Comparison of ENCODE assay signal across 15 cellular contexts in genomic region chr14:76011959-76012802, GRCh38. TPM values are rescaled to one million over a fixed set of nuclear protein-coding genes. Genes with fewer than 3 reads are reported as not detected.
DNase-seq lines count a peak whose midpoint lies in the region; ATAC-seq, FAIRE-seq and TF ChIP-seq lines count a peak whose summit lies in the region.
"Had no signal": no experiment of that assay in that cellular context is flagged by ENCODE, and none has a peak within 500 bp of the region (broad histone marks: within the 10 kb centered on the region; RNA-seq: fewer than 3 reads in every experiment).

No MANE protein-coding gene starts in this region.

- no peak overlapping the region for H2AFZ ChIP-seq in H1 (ENCODE audit: low read length)

- intact Hi-C loops in sciatic nerve (cut with DNase I): no loop called here

- no peaks in the 10 kb centered on the region for H3K4me1 Mint-ChIP-seq in activated CD8-positive, alpha-beta T cell treated with anti-CD3 and anti-CD28 coated beads, Interleukin-2, amount 10 ng/mL, durations not matched to agents 7 days and 5 days (ENCODE audit: low read depth)
- H3K4me1 Mint-ChIP-seq in activated T-helper 17 cell treated with anti-CD3 and anti-CD28 coated beads, Interleukin-2, amount 50 U/mL, for 72 hours: no peaks in the 10 kb centered on the region

- no peaks in the 10 kb centered on the region for H3K23me2 ChIP-seq in H1 (ENCODE audit: low read depth, low read length)

- TF ChIP-seq POLR2A in H1 (IDR thresholded peaks at IDR 0.05; ENCODE audit: control extremely low read depth in 1 of 2, low read depth in 2 of 2, low read length in 2 of 2): no peak

- H3K4me1 ChIP-seq in H1 (replicated peaks in 1 of 4; ENCODE audit: control insufficient read depth in 3 of 4, insufficient read depth in 4 of 4, low read length in 3 of 4): 0 out of 7 replicates have a peak, but pooled peaks cover 0 to 2% (median 0%) of the 10 kb centered on the region in 4 experiments

- CTCF ChIA-PET in H1 (lab: Charles Lee; ENCODE audit: partially characterized antibody): interaction anchor here (0.6 to 1.5 kb wide), 3 partner anchors 29 to 101 kb away, joined by 3 read pairs; no protein-coding TSS in a partner anchor
- CTCF ChIA-PET in activated CD8-positive, alpha-beta T cell treated with anti-CD3 and anti-CD28 coated beads, Interleukin-2, amount 10 ng/mL, durations not matched to agents 7 days and 5 days (lab: Charles Lee): no interaction called here

- POLR2A ChIA-PET in H1 (lab: Charles Lee; ENCODE audit: partially characterized antibody): interaction anchor here (0.6 kb wide), 2 partner anchors 204 to 330 kb away, joined by 4 read pairs; no protein-coding TSS in a partner anchor
- POLR2A ChIA-PET in activated CD8-positive, alpha-beta T cell treated with anti-CD3 and anti-CD28 coated beads, Interleukin-2, amount 10 ng/mL, durations not matched to agents 7 days and 5 days (lab: Charles Lee): no interaction called here

- H2BK120ac ChIP-seq in H1 (replicated peaks; ENCODE audit: low read depth, low read length): no peak overlapping the region

- 72% methylated on average over 9 of the region's 9 CpGs; no CpG with 5 or more reads in 1 of the 2 experiments for WGBS in H1 (ENCODE audit: extremely low coverage in 1 of 2, insufficient coverage in 1 of 2, insufficient read length in 1 of 2, insufficient replicate concordance in 2 of 2, low coverage in 1 of 2, low lambda C conversion rate in 2 of 2, missing lambda C conversion rate in 1 of 2), 2 experiments

- H3K27me3 ChIP-seq in H1 (replicated peaks in 1 of 4; ENCODE audit: control insufficient read depth in 3 of 4, extremely low read depth in 1 of 4, insufficient read depth in 3 of 4, low read length in 3 of 4): no peaks in the 10 kb centered on the region

- no peak overlapping the region for H2BK20ac ChIP-seq in H1 (ENCODE audit: low read length)

- no peak overlapping the region for H2BK12ac ChIP-seq in H1 (ENCODE audit: low read depth, low read length)

- H3K56ac ChIP-seq in H1 (replicated peaks; ENCODE audit: insufficient read length, low read depth, low read length): no peak overlapping the region

- H3K79me2 ChIP-seq in H1 (ENCODE audit: control insufficient read depth in 1 of 2, insufficient read depth in 2 of 2, low read length in 2 of 2): no peaks in the 10 kb centered on the region

- peak; percentile 63 for ATAC-seq in sciatic nerve
- no peak for ATAC-seq in activated CD8-positive, alpha-beta T cell treated with anti-CD3 and anti-CD28 coated beads, Interleukin-2, amount 10 ng/mL, durations not matched to agents 7 days and 5 days
- ATAC-seq in activated T-helper 17 cell treated with anti-CD3 and anti-CD28 coated beads, Interleukin-2, amount 50 U/mL, for 72 hours (replicated peaks): no peak

- H3K27ac Mint-ChIP-seq in activated CD8-positive, alpha-beta T cell treated with anti-CD3 and anti-CD28 coated beads, Interleukin-2, amount 10 ng/mL, durations not matched to agents 7 days and 5 days: no peak overlapping the region
- H3K27ac Mint-ChIP-seq in activated T-helper 17 cell treated with anti-CD3 and anti-CD28 coated beads, Interleukin-2, amount 50 U/mL, for 72 hours: no peak overlapping the region
- H3K27ac Mint-ChIP-seq: activated naive CD4-positive, alpha-beta T cell treated with anti-CD3 and anti-CD28 coated beads for 36 hours had no signal

- H4K5ac ChIP-seq in H1 (ENCODE audit: insufficient read length, low read depth, low read length): no peak overlapping the region

- no peak overlapping the region for H3K4me3 Mint-ChIP-seq in activated CD8-positive, alpha-beta T cell treated with anti-CD3 and anti-CD28 coated beads, Interleukin-2, amount 10 ng/mL, durations not matched to agents 7 days and 5 days
- no peak overlapping the region for H3K4me3 Mint-ChIP-seq in activated T-helper 17 cell treated with anti-CD3 and anti-CD28 coated beads, Interleukin-2, amount 50 U/mL, for 72 hours
- H3K4me3 Mint-ChIP-seq: activated naive CD4-positive, alpha-beta T cell treated with anti-CD3 and anti-CD28 coated beads for 36 hours had no signal

- no peak for FAIRE-seq in H1 (lab: Jason Lieb, UNC)
- FAIRE-seq: colon had no signal

- no peak overlapping the region for H3K9ac ChIP-seq in H1 (replicated peaks in 1 of 4; ENCODE audit: extremely low read depth in 1 of 4, low read depth in 3 of 4, low read length in 3 of 4)

- H3K18ac ChIP-seq in H1 (ENCODE audit: extremely low read depth, low read length): no peak overlapping the region

- no peak overlapping the region for H3K4ac ChIP-seq in H1 (replicated peaks; ENCODE audit: insufficient read length, low read depth, low read length)

- TF ChIP-seq RAD21 in H1 (IDR thresholded peaks at IDR 0.05 in 1 of 2, conservative IDR thresholded peaks at IDR 0.05 in 1 of 2; ENCODE audit: low read depth in 2 of 2, low read length in 2 of 2): no peak

- H3K27ac ChIP-seq in H1 (ENCODE audit: low read depth, low read length): no peak overlapping the region
- H3K27ac ChIP-seq: VCaP had no signal

- H3K23ac ChIP-seq in H1 (ENCODE audit: insufficient read length): no peak overlapping the region

- no peak overlapping the region for H2BK15ac ChIP-seq in H1 (ENCODE audit: low read length)

- H3K9me3 Mint-ChIP-seq in activated CD8-positive, alpha-beta T cell treated with anti-CD3 and anti-CD28 coated beads, Interleukin-2, amount 10 ng/mL, durations not matched to agents 7 days and 5 days (ENCODE audit: insufficient read depth): no peaks in the 10 kb centered on the region
- peaks cover 2% of the 10 kb centered on the region for H3K9me3 Mint-ChIP-seq in activated T-helper 17 cell treated with anti-CD3 and anti-CD28 coated beads, Interleukin-2, amount 50 U/mL, for 72 hours
- H3K9me3 Mint-ChIP-seq: activated naive CD4-positive, alpha-beta T cell treated with anti-CD3 and anti-CD28 coated beads for 36 hours had no signal

- H2BK5ac ChIP-seq in H1 (ENCODE audit: low read depth, low read length): no peak overlapping the region

- H4K91ac ChIP-seq in H1 (replicated peaks; ENCODE audit: insufficient read length, low read length): no peak overlapping the region

- no peaks in the 10 kb centered on the region for H3K9me3 ChIP-seq in H1 (ENCODE audit: insufficient read depth in 2 of 2, low read depth in 1 of 2, low read length in 1 of 2)

- no peak overlapping the region for H4K8ac ChIP-seq in H1 (ENCODE audit: extremely low read depth, insufficient read depth, low read length)

- H2AK5ac ChIP-seq in H1 (ENCODE audit: low read depth, low read length): no peak overlapping the region

- no peaks in the 10 kb centered on the region for H3K79me1 ChIP-seq in H1 (ENCODE audit: low read depth, low read length)

- H3K36me3 Mint-ChIP-seq in activated CD8-positive, alpha-beta T cell treated with anti-CD3 and anti-CD28 coated beads, Interleukin-2, amount 10 ng/mL, durations not matched to agents 7 days and 5 days (ENCODE audit: low read depth): peaks cover 2% of the 10 kb centered on the region
- H3K36me3 Mint-ChIP-seq in activated T-helper 17 cell treated with anti-CD3 and anti-CD28 coated beads, Interleukin-2, amount 50 U/mL, for 72 hours (ENCODE audit: low read depth): peaks cover 45% of the 10 kb centered on the region

- no peak overlapping the region for H3K4me3 ChIP-seq in H1 (ENCODE audit: extremely low read depth in 1 of 4, insufficient read depth in 2 of 4, low read depth in 3 of 4, low read length in 4 of 4)

- H3K36me3 ChIP-seq in H1 (ENCODE audit: control insufficient read depth in 2 of 4, insufficient read depth in 4 of 4, low read length in 3 of 4): no peaks in the 10 kb centered on the region; a peak in 2 of 8 replicates

- no peak for TF ChIP-seq EP300 in H1 (IDR thresholded peaks at IDR 0.05; ENCODE audit: borderline replicate concordance in 1 of 2, low read depth in 2 of 2, low read length in 2 of 2)

- no peak overlapping the region for H3K14ac ChIP-seq in H1 (ENCODE audit: insufficient read length)

- no peaks in the 10 kb centered on the region for H3K27me3 Mint-ChIP-seq in activated CD8-positive, alpha-beta T cell treated with anti-CD3 and anti-CD28 coated beads, Interleukin-2, amount 10 ng/mL, durations not matched to agents 7 days and 5 days (ENCODE audit: low read depth)
- no peaks in the 10 kb centered on the region for H3K27me3 Mint-ChIP-seq in activated T-helper 17 cell treated with anti-CD3 and anti-CD28 coated beads, Interleukin-2, amount 50 U/mL, for 72 hours

- H3K4me2 ChIP-seq in H1 (ENCODE audit: insufficient read depth in 1 of 2, low read depth in 2 of 2, low read length in 2 of 2): no peak overlapping the region

- H4K20me1 ChIP-seq in H1 (replicated peaks in 1 of 2; ENCODE audit: control insufficient read depth in 1 of 2, insufficient read depth in 2 of 2, low read length in 2 of 2): no peaks in the 10 kb centered on the region

- no peak for TF ChIP-seq CTCF in H1 (IDR thresholded peaks at IDR 0.05; ENCODE audit: control extremely low read depth in 1 of 3, insufficient read depth in 1 of 3, low read depth in 1 of 3, low read length in 3 of 3)

- DNase-seq in EH (ENCODE audit: low read depth) (peak; percentile 86), H1 (ENCODE audit: low read depth in 1 of 2, low spot score in 2 of 2) (peak in 1 of 2 experiments; percentile 47), left kidney (ENCODE audit: low read depth, low spot score) (peak; percentile 55), sciatic nerve (ENCODE audit: low spot score) (no peak), mesenteric fat pad (ENCODE audit: low spot score) (no peak), NCI-H774 (lab: John Stamatoyannopoulos, UW) (no peak)
- no peak for DNase-seq in activated CD8-positive, alpha-beta T cell treated with anti-CD3 and anti-CD28 coated beads, Interleukin-2, amount 10 ng/mL, durations not matched to agents 7 days and 5 days
- DNase-seq: ACHN; activated naive CD4-positive, alpha-beta T cell treated with anti-CD3 and anti-CD28 coated beads for 36 hours; NCI-H226; nephron progenitor cell; OCI-M1 had no signal

RNA-seq across cellular contexts. Expression of gene IFT43, which starts 26.6 kb away (rescaled TPM):
- total RNA-seq in H1 (2021; fragmentation: NEBNext Ultra II Directional; extraction: Animal tissue kit (Norgen Biotek cat#: 25700)): 17.0 and 17.4 TPM in 2 replicates
- 20.8 and 21.7 TPM in 2 replicates for polyA plus RNA-seq in H1 (2011; rRNA removed)
- polyA plus RNA-seq in H1 (2011; cell fraction: cytosol; rRNA removed): 27.6 TPM
- 32.3 TPM for polyA plus RNA-seq in H1 (2011; cell fraction: nucleus; rRNA removed)
- 16.6 to 26.5 TPM (median 22.4 TPM) in 4 replicates for polyA plus RNA-seq in H1 (2012, experiment 1 of 2)
- 17.9 TPM for polyA plus RNA-seq in H1 (2012, experiment 2 of 2)
- 14.0 TPM for polyA plus RNA-seq in H1 (2013, experiment 1 of 2)
- 13.7 TPM for polyA plus RNA-seq in H1 (2013, experiment 2 of 2)
- polyA minus RNA-seq in H1 (2011; rRNA and poly(A)+ RNA removed): 9.7 and 12.5 TPM in 2 replicates
- 11.5 TPM for polyA minus RNA-seq in H1 (2011; cell fraction: cytosol; rRNA and poly(A)+ RNA removed)
- polyA minus RNA-seq in H1 (2011; cell fraction: nucleus; rRNA and poly(A)+ RNA removed): 27.3 TPM
- total RNA-seq in sciatic nerve (33.8 TPM), mesenteric fat pad (33.1 TPM)
- total RNA-seq in activated CD8-positive, alpha-beta T cell treated with anti-CD3 and anti-CD28 coated beads, Interleukin-2, amount 10 ng/mL, durations not matched to agents 7 days and 5 days: 1 to 10 TPM; 5.3 to 5.9 TPM
- 1 to 10 TPM; 5.7 to 7.2 TPM for total RNA-seq in activated T-helper 17 cell treated with anti-CD3 and anti-CD28 coated beads, Interleukin-2, amount 50 U/mL, for 72 hours

RNA-seq across cellular contexts. Expression of gene TGFB3, which starts 30.4 kb away (rescaled TPM):
- total RNA-seq in H1 (2021; fragmentation: NEBNext Ultra II Directional; extraction: Animal tissue kit (Norgen Biotek cat#: 25700)): 0.65 and 2.1 TPM in 2 replicates
- polyA plus RNA-seq in H1 (2011; rRNA removed): 0.86 and 1.5 TPM in 2 replicates
- polyA plus RNA-seq in H1 (2011; cell fraction: cytosol; rRNA removed): 0.67 TPM
- 1.9 TPM for polyA plus RNA-seq in H1 (2011; cell fraction: nucleus; rRNA removed)
- polyA plus RNA-seq in H1 (2012, experiment 1 of 2): 0.93 to 1.5 TPM (median 1.2 TPM) in 4 replicates
- polyA plus RNA-seq in H1 (2012, experiment 2 of 2): 0.16 TPM
- 0.87 TPM for polyA plus RNA-seq in H1 (2013, experiment 1 of 2)
- 0.77 TPM for polyA plus RNA-seq in H1 (2013, experiment 2 of 2)
- 0.98 and 3.1 TPM in 2 replicates for polyA minus RNA-seq in H1 (2011; rRNA and poly(A)+ RNA removed)
- polyA minus RNA-seq in H1 (2011; cell fraction: cytosol; rRNA and poly(A)+ RNA removed): not detected
- 2.3 TPM for polyA minus RNA-seq in H1 (2011; cell fraction: nucleus; rRNA and poly(A)+ RNA removed)
- total RNA-seq in sciatic nerve (31.7 TPM), mesenteric fat pad (56.8 TPM)
- 1 to 10 TPM; 1.7 to 1.8 TPM for total RNA-seq in activated CD8-positive, alpha-beta T cell treated with anti-CD3 and anti-CD28 coated beads, Interleukin-2, amount 10 ng/mL, durations not matched to agents 7 days and 5 days
- total RNA-seq in activated T-helper 17 cell treated with anti-CD3 and anti-CD28 coated beads, Interleukin-2, amount 50 U/mL, for 72 hours: 1 to 10 TPM; 2.0 to 2.2 TPM

Comparison
In these comparisons a context has a peak if more than half of its experiments do, and no peak if none do; other contexts are left out.
1. DNase-seq: peak in EH (single experiment) and left kidney (single experiment); none in sciatic nerve (single experiment), mesenteric fat pad (single experiment), activated CD8-positive, alpha-beta T cell treated with anti-CD3 and anti-CD28 coated beads, Interleukin-2, amount 10 ng/mL, durations not matched to agents 7 days and 5 days (single experiment) and NCI-H774 (single experiment).
2. RNA of gene TGFB3, which starts 30.4 kb away (total RNA-seq): 56.8 TPM in mesenteric fat pad (single experiment) and 31.7 TPM in sciatic nerve (single experiment); 2.0 to 2.2 TPM in activated T-helper 17 cell treated with anti-CD3 and anti-CD28 coated beads, Interleukin-2, amount 50 U/mL, for 72 hours, 1.7 to 1.8 TPM in activated CD8-positive, alpha-beta T cell treated with anti-CD3 and anti-CD28 coated beads, Interleukin-2, amount 10 ng/mL, durations not matched to agents 7 days and 5 days and 0.65 to 2.1 TPM in H1; every median in the first group is over 10 times any median in the second.